In the genomic region with DNA sequence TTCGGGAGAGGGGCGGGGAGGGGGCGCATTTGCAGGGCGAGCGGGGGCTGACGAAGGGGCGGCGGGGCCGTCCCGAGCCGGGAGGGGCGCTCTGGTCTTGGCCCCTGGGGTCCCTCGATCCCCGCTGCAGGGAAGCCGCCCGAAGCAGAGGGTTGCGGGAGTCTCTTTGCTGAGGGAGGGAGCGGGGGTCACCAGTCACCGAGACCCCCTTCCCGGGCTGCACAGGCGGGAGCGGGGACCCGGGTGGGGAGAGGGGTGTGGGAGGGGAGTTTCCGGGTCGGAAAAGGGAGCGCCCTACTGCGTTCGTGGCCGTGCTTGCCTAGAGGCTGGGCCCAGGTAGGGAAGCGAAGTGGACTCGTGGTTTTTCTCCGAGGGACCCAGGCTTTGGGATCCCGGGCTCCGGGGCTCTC, we compare ENCODE assay signal across 6 cellular contexts. TPM values are rescaled to one million over a fixed set of nuclear protein-coding genes. Genes with fewer than 3 reads are reported as not detected.
DNase-seq lines count a peak whose midpoint lies in the region; ATAC-seq and TF ChIP-seq lines count a peak whose summit lies in the region.

No MANE protein-coding gene starts in this region.

- TF ChIP-seq POLR2A in GM18505 (IDR thresholded peaks at IDR 0.05; ENCODE audit: borderline replicate concordance, extremely low read depth, insufficient read depth, insufficient read length): no peak
- no peak for TF ChIP-seq POLR2A in IMR-90 (IDR thresholded peaks at IDR 0.05; ENCODE audit: low read depth, low read length)
- TF ChIP-seq POLR2A in esophagus muscularis mucosa (IDR thresholded peaks at IDR 0.05; ENCODE audit: low read depth): no peak

- H3K4me3 Mint-ChIP-seq in stimulated activated effector memory CD8-positive, alpha-beta T cell treated with anti-CD3 and anti-CD28 coated beads, Interleukin-12 subunit alpha, Interleukin-12 subunit beta, amount 100 ng/mL, for 72 hours: peak overlapping the region; percentile 74

- WGBS in IMR-90 (ENCODE audit: extremely low coverage in 2 of 2, insufficient read length in 1 of 2), 2 experiments: 5% methylated on average over 4 of the region's 34 CpGs; no CpG with 5 or more reads in 1 of the 2 experiments
- 3% methylated on average over 25 of the region's 34 CpGs for WGBS in esophagus muscularis mucosa

- H2BK15ac ChIP-seq in IMR-90 (ENCODE audit: low read depth, low read length): no peak overlapping the region

- H3K9me3 Mint-ChIP-seq in stimulated activated effector memory CD8-positive, alpha-beta T cell treated with anti-CD3 and anti-CD28 coated beads, Interleukin-12 subunit alpha, Interleukin-12 subunit beta, amount 100 ng/mL, for 72 hours: no peaks in the 10 kb centered on the region

- 0 out of 2 replicates have a peak overlapping the region, but pooled peaks have one; percentile 23 for H2BK120ac ChIP-seq in IMR-90 (ENCODE audit: low read depth, low read length)

- H4K8ac ChIP-seq in IMR-90 (ENCODE audit: low read depth in 2 of 2, low read length in 2 of 2): peak overlapping the region; percentile 66 to 93; a peak in 2 of 4 replicates

- H3K18ac ChIP-seq in IMR-90 (ENCODE audit: low read depth, low read length): peak overlapping the region; percentile 86

- peaks cover 3% of the 10 kb centered on the region for H3K9me1 ChIP-seq in IMR-90 (ENCODE audit: insufficient read depth, low read length)

- H3K27ac Mint-ChIP-seq in stimulated activated effector memory CD8-positive, alpha-beta T cell treated with anti-CD3 and anti-CD28 coated beads, Interleukin-12 subunit alpha, Interleukin-12 subunit beta, amount 100 ng/mL, for 72 hours: peak overlapping the region; percentile 90

- H2AFZ ChIP-seq in IMR-90 (replicated peaks; ENCODE audit: low read length, poor library complexity): peak overlapping the region; percentile 92

- peak overlapping the region; percentile 97 for H2AK9ac ChIP-seq in IMR-90 (replicated peaks; ENCODE audit: low read depth, low read length, poor library complexity)

- H3K4ac ChIP-seq in IMR-90 (ENCODE audit: low read depth, low read length): peak overlapping the region; percentile 84

- DNase-seq in IMR-90 (no peak), esophagus muscularis mucosa (ENCODE audit: extremely low spot score) (no peak), GOT3 (lab: John Stamatoyannopoulos, UW) (no peak)
- no peak for DNase-seq in stimulated activated effector memory CD8-positive, alpha-beta T cell treated with anti-CD3 and anti-CD28 coated beads, Interleukin-12 subunit alpha, Interleukin-12 subunit beta, amount 100 ng/mL, for 72 hours (ENCODE audit: low spot score in 2 of 2)
- no peak for DNase-seq in effector CD8-positive, alpha-beta T cell (lab: John Stamatoyannopoulos, UW)

- H3K4me3 ChIP-seq in IMR-90 (ENCODE audit: insufficient read depth, low read depth, low read length) (peak overlapping the region; percentile 84), esophagus muscularis mucosa (peak overlapping the region; percentile 66 to 91 (median 78))

- peak overlapping the region; percentile 64 for H2AK5ac ChIP-seq in IMR-90 (ENCODE audit: low read depth, low read length)

- H3K9ac ChIP-seq in IMR-90 (ENCODE audit: low read depth, low read length): peak overlapping the region; percentile 93

- no peak overlapping the region for H2BK20ac ChIP-seq in IMR-90 (ENCODE audit: low read depth, low read length)

- peak overlapping the region; percentile 67 for H2BK5ac ChIP-seq in IMR-90 (ENCODE audit: low read depth, low read length, poor library complexity, severe bottlenecking)

- H3K9me3 ChIP-seq in IMR-90 (ENCODE audit: control insufficient read depth, insufficient read depth, low read length) (no peaks in the 10 kb centered on the region), esophagus muscularis mucosa (no peaks in the 10 kb centered on the region)

- no TSS peak for BruUV-seq in IMR-90 (replicated peaks; lab: Mats Ljungman, UMichigan)

- H4K91ac ChIP-seq in IMR-90 (ENCODE audit: insufficient read depth, low read depth, low read length): peak overlapping the region; percentile 88; the same call in 1 of the 2 replicates

- peaks cover 10 to 31% of the 10 kb centered on the region in 2 experiments for H3K79me1 ChIP-seq in IMR-90 (ENCODE audit: low read depth in 1 of 2, low read length in 2 of 2)

- H3K4me2 ChIP-seq in IMR-90 (ENCODE audit: low read depth, low read length): peak overlapping the region; percentile 71

- H3K36me3 Mint-ChIP-seq in stimulated activated effector memory CD8-positive, alpha-beta T cell treated with anti-CD3 and anti-CD28 coated beads, Interleukin-12 subunit alpha, Interleukin-12 subunit beta, amount 100 ng/mL, for 72 hours: peaks cover 28% of the 10 kb centered on the region

- no peak for TF ChIP-seq RAD21 in IMR-90 (IDR thresholded peaks at IDR 0.05; ENCODE audit: low read length)

- peak overlapping the region; percentile 71; the same call in 1 of the 2 replicates for H3K23ac ChIP-seq in IMR-90 (ENCODE audit: low read depth, low read length)

- H3K27ac ChIP-seq in IMR-90 (ENCODE audit: insufficient read depth, low read length): peak overlapping the region; percentile 75
- H3K27ac ChIP-seq in esophagus muscularis mucosa (replicated peaks in 1 of 4): peak overlapping the region in 2 of 4 donors; percentile 33 to 53

- dilution Hi-C loops in IMR-90 (cut with HindIII; ENCODE audit: low sequenced_read_pairs, unreplicated experiment): no loop called here

- TF ChIP-seq CTCF in IMR-90 (conservative IDR thresholded peaks at IDR 0.05; ENCODE audit: low read depth, low read length) (no peak), esophagus muscularis mucosa (IDR thresholded peaks at IDR 0.05) (no peak)

- H3K4me1 Mint-ChIP-seq in stimulated activated effector memory CD8-positive, alpha-beta T cell treated with anti-CD3 and anti-CD28 coated beads, Interleukin-12 subunit alpha, Interleukin-12 subunit beta, amount 100 ng/mL, for 72 hours: peaks cover 17% of the 10 kb centered on the region

- CTCF ChIA-PET in IMR-90 (lab: Yijun Ruan, JAX): interaction anchor here (2.8 kb wide), 1 partner anchor 11 kb away, joined by 10 read pairs; no protein-coding TSS in a partner anchor

- peaks cover under 1% of the 10 kb centered on the region for H3K27me3 ChIP-seq in IMR-90 (ENCODE audit: control insufficient read depth, insufficient read depth, low read length)
- peaks cover 0 to 21% (median 3%) of the 10 kb centered on the region in 4 donors for H3K27me3 ChIP-seq in esophagus muscularis mucosa

- peak overlapping the region; percentile 78 for H3K14ac ChIP-seq in IMR-90 (replicated peaks; ENCODE audit: low read depth, low read length)

- H3K36me3 ChIP-seq in IMR-90 (ENCODE audit: control insufficient read depth, insufficient read depth, low read length) (peaks cover 21% of the 10 kb centered on the region), esophagus muscularis mucosa (peaks cover 16 to 31% (median 27%) of the 10 kb centered on the region in 4 donors)

- intact Hi-C loops in IMR-90 (cut with micrococcal nuclease): no loop called here
- intact Hi-C loops in esophagus muscularis mucosa (cut with DNase I): no loop called here

- TF ChIP-seq EP300 in esophagus muscularis mucosa (IDR thresholded peaks at IDR 0.05): no peak

- in situ Hi-C loops in IMR-90 (cut with MboI; ENCODE audit: low sequenced_read_pairs): no loop called here

- ATAC-seq in GM18505 (IDR thresholded peaks at IDR 0.05; ENCODE audit: unreplicated experiment): peak; percentile 16
- ATAC-seq in IMR-90 (ENCODE audit: low read depth): peak; percentile 38
- peak; percentile 45 for ATAC-seq in stimulated activated effector memory CD8-positive, alpha-beta T cell treated with anti-CD3 and anti-CD28 coated beads, Interleukin-12 subunit alpha, Interleukin-12 subunit beta, amount 100 ng/mL, for 72 hours

- POLR2A ChIA-PET in IMR-90 (lab: Charles Lee; ENCODE audit: unreplicated experiment): no interaction called here

- H3K56ac ChIP-seq in IMR-90 (ENCODE audit: extremely low read depth, insufficient read depth, low read length): peak overlapping the region; percentile 50

- peaks cover under 1% of the 10 kb centered on the region; the same call in 1 of the 2 replicates for H4K20me1 ChIP-seq in IMR-90 (ENCODE audit: insufficient read depth, low read length)

- peaks cover 5% of the 10 kb centered on the region for H3K4me1 ChIP-seq in IMR-90 (ENCODE audit: control insufficient read depth, insufficient read depth, low read length)
- peaks cover 8 to 25% (median 16%) of the 10 kb centered on the region in 4 donors for H3K4me1 ChIP-seq in esophagus muscularis mucosa

- peak overlapping the region; percentile 39 for H4K5ac ChIP-seq in IMR-90 (ENCODE audit: low read depth, low read length)

TF ChIP-seq in IMR-90, 13 proteins besides CTCF, POLR2A, EP300 and RAD21 (continues in another document):
- TF ChIP-seq MAZ (IDR thresholded peaks at IDR 0.05; ENCODE audit: borderline replicate concordance, low read depth, low read length): no peak
- TF ChIP-seq RFX5 (IDR thresholded peaks at IDR 0.05; ENCODE audit: low read depth, low read length): no peak
- no peak for TF ChIP-seq CEBPB (IDR thresholded peaks at IDR 0.05; ENCODE audit: low read depth, low read length)

RNA-seq across cellular contexts. Expression of gene AP1S1, which starts 0.4 kb away (rescaled TPM):
- 233 and 295 TPM in 2 replicates for total RNA-seq in IMR-90 (2012; rRNA removed)
- 178 and 187 TPM in 2 replicates for polyA plus RNA-seq in IMR-90 (2012; rRNA removed)
- 282 and 325 TPM in 2 replicates for polyA plus RNA-seq in IMR-90 (2012; cell fraction: cytosol; rRNA removed)
- polyA plus RNA-seq in IMR-90 (2012; cell fraction: nucleus; rRNA removed; ENCODE audit: low replicate concordance): 110 and 121 TPM in 2 replicates
- 10 to 100 TPM; 28.2 to 44.4 (median 35.5) TPM for total RNA-seq in esophagus muscularis mucosa

RNA-seq across cellular contexts. Expression of gene VGF, which starts 10.7 kb away (rescaled TPM):
- total RNA-seq in IMR-90 (2012; rRNA removed) (0.18 and 0.28 TPM in 2 replicates), esophagus muscularis mucosa (under 1 TPM in 3 of 4 donors, not detected in 1; 0.23 to 0.33 (median 0.26) TPM)
- 0.50 and 0.59 TPM in 2 replicates for polyA plus RNA-seq in IMR-90 (2012; rRNA removed)
- 0.64 and 0.82 TPM in 2 replicates for polyA plus RNA-seq in IMR-90 (2012; cell fraction: cytosol; rRNA removed)
- 0.36 and 0.83 TPM in 2 replicates for polyA plus RNA-seq in IMR-90 (2012; cell fraction: nucleus; rRNA removed; ENCODE audit: low replicate concordance)

RNA-seq across cellular contexts. Expression of gene NAT16, which starts 25.4 kb away (rescaled TPM):
- not detected in 2 replicates for total RNA-seq in IMR-90 (2012; rRNA removed)
- 0.03 and 0.05 TPM in 2 replicates for polyA plus RNA-seq in IMR-90 (2012; rRNA removed)
- polyA plus RNA-seq in IMR-90 (2012; cell fraction: cytosol; rRNA removed): 0.02 and 0.04 TPM in 2 replicates
- polyA plus RNA-seq in IMR-90 (2012; cell fraction: nucleus; rRNA removed; ENCODE audit: low replicate concordance): 0.25 and 0.53 TPM in 2 replicates
- not detected for total RNA-seq in esophagus muscularis mucosa

RNA-seq across cellular contexts. Expression of gene SERPINE1, which starts 27.8 kb away (rescaled TPM):
- total RNA-seq in IMR-90 (2012; rRNA removed) (1,441 and 1,485 TPM in 2 replicates), esophagus muscularis mucosa (10 to 100 TPM in 2 of 4 donors, 1 to 10 TPM in 2; 9.4 to 54.2 (median 18.2) TPM)
- 2,783 and 2,870 TPM in 2 replicates for polyA plus RNA-seq in IMR-90 (2012; rRNA removed)
- 1,325 and 1,597 TPM in 2 replicates for polyA plus RNA-seq in IMR-90 (2012; cell fraction: cytosol; rRNA removed)
- 924 and 1,074 TPM in 2 replicates for polyA plus RNA-seq in IMR-90 (2012; cell fraction: nucleus; rRNA removed; ENCODE audit: low replicate concordance)

RNA-seq across cellular contexts. Expression of gene MOGAT3, which starts 46.1 kb away (rescaled TPM):
- total RNA-seq in IMR-90 (2012; rRNA removed): not detected in 2 replicates
- not detected in 2 replicates for polyA plus RNA-seq in IMR-90 (2012; rRNA removed)
- not detected in 2 replicates for polyA plus RNA-seq in IMR-90 (2012; cell fraction: cytosol; rRNA removed)
- polyA plus RNA-seq in IMR-90 (2012; cell fraction: nucleus; rRNA removed; ENCODE audit: low replicate concordance): not detected in 2 replicates
- under 1 TPM in 1 of 4 donors, not detected in 3; 0.17 TPM for total RNA-seq in esophagus muscularis mucosa
